In the genomic region with DNA sequence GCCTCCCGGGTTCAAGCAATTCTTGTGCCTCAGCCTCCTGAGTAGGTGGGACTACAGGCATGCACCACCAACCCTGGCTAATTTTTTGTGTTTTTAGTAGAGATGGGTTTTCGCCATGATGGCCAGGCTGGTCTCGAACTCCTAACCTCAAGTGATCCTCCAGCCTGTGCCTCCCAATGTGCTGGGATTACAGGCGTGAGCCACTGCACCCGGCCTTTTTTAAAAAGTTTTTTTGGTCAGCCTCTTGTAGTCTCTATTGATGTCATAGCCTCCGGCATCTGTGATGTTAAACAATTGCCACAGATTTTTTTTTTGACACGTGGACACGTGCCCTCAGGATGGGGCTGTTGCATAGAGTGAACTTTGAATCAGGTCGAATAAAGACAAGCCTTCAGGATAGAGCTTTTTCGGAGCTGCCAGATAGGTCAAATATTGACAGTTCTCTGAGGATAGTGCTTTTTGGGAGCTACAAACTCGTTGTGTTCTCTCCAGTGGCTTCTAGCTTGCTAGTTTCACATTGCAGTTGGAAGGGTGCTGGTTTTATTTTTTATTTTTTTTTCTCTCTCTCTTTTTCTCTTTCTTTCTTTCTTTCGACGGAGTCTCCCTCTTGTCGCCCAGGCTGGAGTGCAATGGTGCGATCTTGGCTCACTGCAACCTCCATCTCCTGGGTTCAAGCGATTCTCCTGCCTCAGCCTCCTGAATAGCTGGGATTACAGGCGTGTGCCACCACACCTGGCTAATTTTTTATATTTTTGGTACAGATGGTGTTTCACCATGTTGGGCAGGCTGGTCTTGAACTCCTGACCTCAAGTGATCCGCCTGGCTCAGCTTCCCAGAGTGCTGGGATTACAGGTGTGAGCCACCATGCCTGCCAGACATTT, we compare ENCODE assay signal across 1 cellular context.
A peak's percentile ranks its signal among the peaks of the same experiment; 100 is the strongest.
TF ChIP-seq lines count a peak whose summit lies in the region.
"Not testable (repeated sequence)": the region's sequence is repeated elsewhere in the genome, so short reads cannot be mapped to it uniquely, and the experiment has no call there.

No MANE protein-coding gene starts in this region.

TF ChIP-seq in HepG2, 621 proteins besides CTCF, POLR2A, EP300 and RAD21 (continued from another document):
- TF ChIP-seq ZNF18 (CRISPR knock-in tag; IDR thresholded peaks at IDR 0.05; ENCODE audit: insufficient replicate concordance) (peak; percentile 69), ZNF639 (CRISPR knock-in tag; conservative IDR thresholded peaks at IDR 0.05) (peak; percentile 62; the same call in 1 of the 2 replicates), ARID2 (CRISPR knock-in tag; IDR thresholded peaks at IDR 0.05; ENCODE audit: borderline replicate concordance) (0 out of 2 replicates have a peak, but pooled peaks have one; percentile 56), ATF1 (CRISPR knock-in tag; IDR thresholded peaks at IDR 0.05) (peak; percentile 87), GABPA (CRISPR knock-in tag; IDR thresholded peaks at IDR 0.05; ENCODE audit: low read depth) (peak; percentile 29; the same call in 1 of the 2 replicates), ZNF317 (CRISPR knock-in tag; IDR thresholded peaks at IDR 0.05) (peak; percentile 86)
- TF ChIP-seq GABPA (IDR thresholded peaks at IDR 0.05; ENCODE audit: low read depth, low read length), result not testable (repeated sequence)
